Comparison of ENCODE assay signal across 8 cellular contexts in the genomic region with DNA sequence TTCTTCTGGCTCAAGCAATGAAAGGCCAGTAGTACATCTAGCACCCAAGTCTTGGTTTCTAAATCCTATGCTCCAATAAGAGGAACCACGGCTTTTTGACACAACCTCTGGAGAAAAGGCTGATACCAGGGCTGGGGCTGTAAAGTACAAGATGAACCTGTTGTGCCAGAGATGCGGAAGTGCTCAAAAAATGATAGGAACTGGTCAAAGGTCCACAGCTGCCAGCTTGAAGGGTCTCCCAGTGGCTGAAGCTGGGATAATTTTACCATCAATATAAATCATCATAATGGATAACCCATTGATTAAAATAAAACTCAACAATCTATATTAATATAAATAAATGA. TPM values are rescaled to one million over a fixed set of nuclear protein-coding genes. Genes with fewer than 3 reads are reported as not detected.
DNase-seq lines count a peak whose midpoint lies in the region; ATAC-seq and TF ChIP-seq lines count a peak whose summit lies in the region.

No MANE protein-coding gene starts in this region.

- H3K9ac ChIP-seq in H9 (ENCODE audit: extremely low read depth, insufficient read length, low read length): no peak overlapping the region

- no peaks in the 10 kb centered on the region for H3K27me3 ChIP-seq in H9 (ENCODE audit: insufficient read depth, low read length)
- no peaks in the 10 kb centered on the region for H3K27me3 ChIP-seq in SJCRH30
- H3K27me3 ChIP-seq in osteoblast (ENCODE audit: insufficient read depth, low read length): no peaks in the 10 kb centered on the region

- H4K8ac ChIP-seq in H9 (replicated peaks; ENCODE audit: insufficient read length, low read depth, low read length): no peak overlapping the region

- no peaks in the 10 kb centered on the region for H3K79me2 ChIP-seq in H9 (ENCODE audit: insufficient read depth, low read length)
- H3K79me2 ChIP-seq in osteoblast (ENCODE audit: insufficient read depth, low read length): peaks cover 37% of the 10 kb centered on the region

- H3T11ph ChIP-seq in H9 (ENCODE audit: low read length): no peak overlapping the region

- H3K56ac ChIP-seq in H9 (ENCODE audit: insufficient read length, low read depth, low read length): no peak overlapping the region

- TF ChIP-seq CTCF in C4-2B (conservative IDR thresholded peaks at IDR 0.05): 0 out of 2 replicates have a peak, but pooled peaks have one; percentile 81
- no peak for TF ChIP-seq CTCF in H9 (conservative IDR thresholded peaks at IDR 0.05)
- TF ChIP-seq CTCF in epithelial cell of esophagus (IDR thresholded peaks at IDR 0.05; ENCODE audit: insufficient read depth, low read depth, low read length, missing control alignments): no peak
- TF ChIP-seq CTCF in osteoblast (IDR thresholded peaks at IDR 0.05; ENCODE audit: extremely low read depth, low read depth, low read length): no peak

- H3K9me3 Mint-ChIP-seq in H9: no peaks in the 10 kb centered on the region

- no peak overlapping the region for H2BK12ac ChIP-seq in H9 (ENCODE audit: insufficient read length, low read depth, low read length)

- no peaks in the 10 kb centered on the region for H3K79me1 ChIP-seq in H9 (ENCODE audit: insufficient read depth, low read depth, low read length, poor library complexity, severe bottlenecking)

- H3K27ac ChIP-seq in C4-2B (peak overlapping the region; percentile 67; the same call in 1 of the 2 replicates), H9 (ENCODE audit: insufficient read length, low read depth, low read length) (no peak overlapping the region), SJCRH30 (no peak overlapping the region; the same call in 1 of the 2 replicates), osteoblast (ENCODE audit: low read depth, low read length) (peak overlapping the region; percentile 97)

- H3K4ac ChIP-seq in H9 (ENCODE audit: low read depth, low read length): no peak overlapping the region

- H4K20me1 ChIP-seq in H9 (ENCODE audit: control insufficient read depth, insufficient read depth, insufficient read length) (no peaks in the 10 kb centered on the region), osteoblast (ENCODE audit: insufficient read depth, low read length) (peaks cover 5% of the 10 kb centered on the region)

- no peak overlapping the region for H3K23ac ChIP-seq in H9 (ENCODE audit: insufficient read length, low read depth, low read length)

- no peaks in the 10 kb centered on the region for H3K9me3 ChIP-seq in H9 (ENCODE audit: control insufficient read depth, low read depth, low read length)
- no peaks in the 10 kb centered on the region for H3K9me3 ChIP-seq in SJCRH30 (replicated peaks)
- no peaks in the 10 kb centered on the region for H3K9me3 ChIP-seq in osteoblast (ENCODE audit: low read depth, low read length)

- peaks cover 13 to 21% of the 10 kb centered on the region in 2 experiments for H3K4me1 Mint-ChIP-seq in H9

- no peak overlapping the region for H2BK120ac ChIP-seq in H9 (ENCODE audit: low read depth, low read length, poor library complexity, severe bottlenecking)

- no peak overlapping the region for H3K18ac ChIP-seq in H9 (ENCODE audit: insufficient read length, low read depth, low read length)

- no peak for ATAC-seq in GM18502 (IDR thresholded peaks at IDR 0.05; ENCODE audit: poor library complexity, unreplicated experiment)

- H2BK15ac ChIP-seq in H9 (ENCODE audit: low read depth, low read length): no peak overlapping the region

- no peak for DNase-seq in H9
- DNase-seq in SJCRH30: peak in 1 of 2 experiments; percentile 2
- no peak for DNase-seq in epithelial cell of esophagus (ENCODE audit: low read depth)
- no peak for DNase-seq in osteoblast (ENCODE audit: insufficient read length, low spot score, missing footprints)
- DNase-seq in erythroblast (lab: John Stamatoyannopoulos, UW): no peak
- no peak for DNase-seq in superior temporal gyrus (ENCODE audit: extremely low spot score)

- H3K36me3 ChIP-seq in SJCRH30: no peaks in the 10 kb centered on the region
- H3K36me3 ChIP-seq in osteoblast (ENCODE audit: insufficient read depth, low read length): no peaks in the 10 kb centered on the region

- peaks cover 16% of the 10 kb centered on the region for H3K27me3 Mint-ChIP-seq in H9 (ENCODE audit: low read depth)

- H2AFZ ChIP-seq in H9 (ENCODE audit: low read length) (peak overlapping the region; percentile 81), osteoblast (ENCODE audit: low read length) (peak overlapping the region; percentile 78)

- no peak overlapping the region for H2BK5ac ChIP-seq in H9 (ENCODE audit: insufficient read length, low read length)

- TF ChIP-seq POLR2A in erythroblast (IDR thresholded peaks at IDR 0.05; ENCODE audit: low read length): no peak

- no peak overlapping the region for H3K14ac ChIP-seq in H9 (ENCODE audit: insufficient read depth, low read length)

- H3K23me2 ChIP-seq in H9 (ENCODE audit: insufficient read length, low read depth, low read length, poor library complexity, severe bottlenecking): peaks cover 10% of the 10 kb centered on the region

- WGBS in H9 (ENCODE audit: extremely low coverage, insufficient read length, low lambda C conversion rate): no CpG with 5 or more reads among the region's 2 CpGs

- peak overlapping the region in 1 of 3 experiments; percentile 68; a peak in 1 of 7 replicates for H3K27ac Mint-ChIP-seq in H9

- H3K4me3 ChIP-seq in SJCRH30 (peak overlapping the region; percentile 75), epithelial cell of esophagus (ENCODE audit: low read length) (peak overlapping the region; percentile 64), osteoblast (ENCODE audit: insufficient read depth, low read length) (peak overlapping the region; percentile 86)

- H2BK20ac ChIP-seq in H9 (ENCODE audit: low read depth, low read length, poor library complexity, severe bottlenecking): no peak overlapping the region

- H3K4me2 ChIP-seq in H9 (ENCODE audit: insufficient read depth, insufficient read length, low read length) (peak overlapping the region; percentile 90), osteoblast (ENCODE audit: insufficient read depth, low read length) (peak overlapping the region; percentile 83)

- H3K36me3 Mint-ChIP-seq in H9 (ENCODE audit: insufficient read depth in 1 of 3, low read depth in 3 of 3): no peaks in the 10 kb centered on the region

- peak overlapping the region; percentile 94 to 95 for H3K4me3 Mint-ChIP-seq in H9

- H3K4me1 ChIP-seq in H9 (ENCODE audit: insufficient read depth, low read length) (no peaks in the 10 kb centered on the region), SJCRH30 (no peaks in the 10 kb centered on the region), osteoblast (ENCODE audit: insufficient read depth, low read length) (peaks cover 31% of the 10 kb centered on the region)

- H4K91ac ChIP-seq in H9 (ENCODE audit: insufficient read length, low read depth, low read length): no peak overlapping the region

- H4K5ac ChIP-seq in H9 (ENCODE audit: insufficient read length, low read depth, low read length): no peak overlapping the region

- no peak overlapping the region for H2AK5ac ChIP-seq in H9 (ENCODE audit: insufficient read length, low read length)

RNA-seq across cellular contexts. Expression of gene NCEH1, which starts 0.6 kb away (rescaled TPM):
- 2.3 and 3.5 TPM in 2 replicates for total RNA-seq in H9 (2021)
- total RNA-seq in SJCRH30 (2014; rRNA removed; shearing (Covaris generic)): 1.1 and 1.4 TPM in 2 replicates
- total RNA-seq in osteoblast: 9.7 and 10.9 TPM in 2 replicates

RNA-seq across cellular contexts. Expression of gene ECT2, which starts 39.1 kb away (rescaled TPM):
- total RNA-seq in H9 (2021) (68.7 and 81.3 TPM in 2 replicates), osteoblast (21.8 and 23.2 TPM in 2 replicates)
- total RNA-seq in SJCRH30 (2014; rRNA removed; shearing (Covaris generic)): 43.5 and 43.9 TPM in 2 replicates

Comparison
In these comparisons a context has a peak if more than half of its experiments do, and no peak if none do; other contexts are left out.
1. H3K27ac ChIP-seq: peak in C4-2B (single experiment) and osteoblast (single experiment); none in H9 (single experiment) and SJCRH30 (single experiment).
2. Peak in every context shown above with its lines, with median percentiles within 50 percentile points of each other: H3K4me3 ChIP-seq.